9 cellular contexts compared by ENCODE assay signal in genomic region chr6:33147807-33148666, GRCh38. TPM values are rescaled to one million over a fixed set of nuclear protein-coding genes. Genes with fewer than 3 reads are reported as not detected.
A peak's percentile ranks its signal among the peaks of the same experiment; 100 is the strongest.
DNase-seq lines count a peak whose midpoint lies in the region; ATAC-seq, FAIRE-seq and TF ChIP-seq lines count a peak whose summit lies in the region.
"Had no signal": no experiment of that assay in that cellular context is flagged by ENCODE, and none has a peak within 500 bp of the region (broad histone marks: within the 10 kb centered on the region; RNA-seq: fewer than 3 reads in every experiment).

No MANE protein-coding gene starts in this region.

- H3K9me3 Mint-ChIP-seq in neural progenitor cell: peaks cover 14% of the 10 kb centered on the region
- peaks cover 5% of the 10 kb centered on the region for H3K9me3 Mint-ChIP-seq in activated CD8-positive, alpha-beta memory T cell treated with anti-CD3 and anti-CD28 coated beads, Interleukin-2, amount 10 ng/mL, durations not matched to agents 7 days and 5 days (ENCODE audit: low read depth)

- no peaks in the 10 kb centered on the region for H3K79me2 ChIP-seq in neural progenitor cell (ENCODE audit: low read depth)

- no peak overlapping the region for H3K27ac ChIP-seq in A549
- no peak overlapping the region for H3K27ac ChIP-seq in neural progenitor cell

- CTCF ChIA-PET in A549 (lab: Yijun Ruan, JAX): interaction anchor here (0.5 to 5.3 kb wide), 14 partner anchors 12 to 134 kb away, joined by 3 to 39 read pairs (median 4); no protein-coding TSS in a partner anchor
- CTCF ChIA-PET in activated CD8-positive, alpha-beta memory T cell treated with anti-CD3 and anti-CD28 coated beads, Interleukin-2, amount 10 ng/mL, durations not matched to agents 7 days and 5 days (lab: Charles Lee): interaction anchor here (0.6 to 5.1 kb wide), 15 partner anchors 10 to 270 kb away, joined by 3 to 27 read pairs (median 5); no protein-coding TSS in a partner anchor

- no peak overlapping the region for H3K9ac ChIP-seq in neural progenitor cell

- no peaks in the 10 kb centered on the region for H3K36me3 ChIP-seq in neural progenitor cell

- 37% methylated on average over 8 of the region's 8 CpGs for WGBS in A549 (ENCODE audit: missing lambda C conversion rate)

- FAIRE-seq in A549 (lab: Jason Lieb, UNC): no peak
- FAIRE-seq in endometrium (lab: Jason Lieb, UNC): peak; percentile 94

- H3K27me3 Mint-ChIP-seq in neural progenitor cell (ENCODE audit: insufficient read depth, low read depth): peaks cover 5% of the 10 kb centered on the region
- peaks cover 38% of the 10 kb centered on the region for H3K27me3 Mint-ChIP-seq in activated CD8-positive, alpha-beta memory T cell treated with anti-CD3 and anti-CD28 coated beads, Interleukin-2, amount 10 ng/mL, durations not matched to agents 7 days and 5 days

- peaks cover 7% of the 10 kb centered on the region for H3K27me3 ChIP-seq in neural progenitor cell

- H3K4me1 ChIP-seq in A549: no peaks in the 10 kb centered on the region
- H3K4me1 ChIP-seq in neural progenitor cell: no peaks in the 10 kb centered on the region

- H3K9me3 ChIP-seq in A549 (no peaks in the 10 kb centered on the region; the same call in 2 of the 3 replicates), neural progenitor cell (ENCODE audit: low read depth) (no peaks in the 10 kb centered on the region)

- DNase-seq in A549 (ENCODE audit: low read depth in 1 of 2, low spot score in 1 of 2) (peak in 1 of 2 experiments; percentile 46), GM12865 (ENCODE audit: low read depth) (peak; percentile 35), NCI-H526 treated with DMSO at 0.1 percent for 48 hours (lab: John Stamatoyannopoulos, UW) (peak; percentile 18), neural progenitor cell (ENCODE audit: low spot score) (peak; percentile 59), amniotic stem cell (lab: John Stamatoyannopoulos, UW) (no peak)
- no peak for DNase-seq in activated CD8-positive, alpha-beta memory T cell treated with anti-CD3 and anti-CD28 coated beads, Interleukin-2, amount 10 ng/mL, durations not matched to agents 7 days and 5 days

- ATAC-seq in A549: peak in 1 of 2 experiments; percentile 70; a peak in 3 of 6 replicates
- ATAC-seq in activated CD8-positive, alpha-beta memory T cell treated with anti-CD3 and anti-CD28 coated beads, Interleukin-2, amount 10 ng/mL, durations not matched to agents 7 days and 5 days: no peak
- ATAC-seq in HG03457 (IDR thresholded peaks at IDR 0.05; ENCODE audit: unreplicated experiment): no peak

- TF ChIP-seq EP300 in A549 (IDR thresholded peaks at IDR 0.05): no peak

- H3K4me1 Mint-ChIP-seq in neural progenitor cell: no peaks in the 10 kb centered on the region
- peaks cover 3% of the 10 kb centered on the region for H3K4me1 Mint-ChIP-seq in activated CD8-positive, alpha-beta memory T cell treated with anti-CD3 and anti-CD28 coated beads, Interleukin-2, amount 10 ng/mL, durations not matched to agents 7 days and 5 days

- peaks cover 2% of the 10 kb centered on the region for H3K36me3 Mint-ChIP-seq in neural progenitor cell
- H3K36me3 Mint-ChIP-seq in activated CD8-positive, alpha-beta memory T cell treated with anti-CD3 and anti-CD28 coated beads, Interleukin-2, amount 10 ng/mL, durations not matched to agents 7 days and 5 days: no peaks in the 10 kb centered on the region

- H3K4me2 ChIP-seq in A549: no peak overlapping the region
- H3K4me2 ChIP-seq in neural progenitor cell: no peak overlapping the region

- TF ChIP-seq CTCF in A549 (IDR thresholded peaks at IDR 0.05) (peak; percentile 57), GM12865 (IDR thresholded peaks at IDR 0.05; ENCODE audit: insufficient read depth, low read depth, low read length, missing control alignments) (peak; percentile 68), neural progenitor cell (IDR thresholded peaks at IDR 0.05) (peak; percentile 87)

- no peaks in the 10 kb centered on the region for H4K20me1 ChIP-seq in neural progenitor cell (ENCODE audit: low read depth)

- H3F3A ChIP-seq in neural progenitor cell (ENCODE audit: low read depth): no peaks in the 10 kb centered on the region

- H3K4me3 ChIP-seq in A549 (no peak overlapping the region), GM12865 (ENCODE audit: low read depth, low read length) (no peak overlapping the region), neural progenitor cell (no peak overlapping the region)

- POLR2A ChIA-PET in A549 (lab: Yijun Ruan, JAX): no interaction called here

- TF ChIP-seq POLR2A in A549 (IDR thresholded peaks at IDR 0.05; ENCODE audit: low read length): no peak

- H2AFZ ChIP-seq in neural progenitor cell (replicated peaks): no peak overlapping the region

- H3K27ac Mint-ChIP-seq in neural progenitor cell: no peak overlapping the region
- no peak overlapping the region for H3K27ac Mint-ChIP-seq in activated CD8-positive, alpha-beta memory T cell treated with anti-CD3 and anti-CD28 coated beads, Interleukin-2, amount 10 ng/mL, durations not matched to agents 7 days and 5 days

- TF ChIP-seq RAD21 in A549 (conservative IDR thresholded peaks at IDR 0.05 in 1 of 2, IDR thresholded peaks at IDR 0.05 in 1 of 2): peak; percentile 54 to 58

- H3K4me3 Mint-ChIP-seq in neural progenitor cell: no peak overlapping the region
- H3K4me3 Mint-ChIP-seq in activated CD8-positive, alpha-beta memory T cell treated with anti-CD3 and anti-CD28 coated beads, Interleukin-2, amount 10 ng/mL, durations not matched to agents 7 days and 5 days: no peak overlapping the region
- H3K4me3 Mint-ChIP-seq: central memory CD8-positive, alpha-beta T cell had no signal

TF ChIP-seq in A549, 52 proteins besides CTCF, POLR2A, EP300 and RAD21:
- peak; percentile 40; the same call in 1 of the 3 replicates for TF ChIP-seq SMC3 (IDR thresholded peaks at IDR 0.05)
- no peak for TF ChIP-seq MYC (IDR thresholded peaks at IDR 0.05; ENCODE audit: borderline replicate concordance, low read length)
- no peak for TF ChIP-seq KDM1A (IDR thresholded peaks at IDR 0.05; ENCODE audit: low read depth)
- TF ChIP-seq CHD4 (IDR thresholded peaks at IDR 0.05; ENCODE audit: borderline replicate concordance): no peak

RNA-seq across cellular contexts. Expression of gene COL11A2, which starts 44.2 kb away (rescaled TPM):
- polyA plus RNA-seq in A549 (2011; rRNA removed): 0.66 and 0.73 TPM in 2 replicates
- polyA plus RNA-seq in A549 (2012; cell fraction: cytosol; rRNA removed): 0.40 and 0.47 TPM in 2 replicates
- 5.3 and 6.0 TPM in 2 replicates for polyA plus RNA-seq in A549 (2012; cell fraction: nucleus; rRNA removed)
- 0.93 to 1.3 TPM (median 1.1 TPM) in 3 replicates for polyA plus RNA-seq in A549 (2017; fragmentation: RNase III; extraction: RNeasy Plus Mini Kit Qiagen cat#74134 plus additional on column Dnase treatment)
- 0.19 and 0.33 TPM in 2 replicates for polyA minus RNA-seq in A549 (2011; rRNA and poly(A)+ RNA removed)
- total RNA-seq in neural progenitor cell (ENCODE audit: low replicate concordance): 0.49 and 0.99 TPM in 2 replicates
- under 1 TPM; 0.77 to 0.79 TPM for total RNA-seq in activated CD8-positive, alpha-beta memory T cell treated with anti-CD3 and anti-CD28 coated beads, Interleukin-2, amount 10 ng/mL, durations not matched to agents 7 days and 5 days

RNA-seq across cellular contexts. Expression of gene RXRB, which starts 52.4 kb away (rescaled TPM):
- polyA plus RNA-seq in A549 (2011; rRNA removed) (15.6 and 21.1 TPM in 2 replicates), A549 (2017; fragmentation: RNase III; extraction: RNeasy Plus Mini Kit Qiagen cat#74134 plus additional on column Dnase treatment) (19.1 to 21.3 TPM (median 20.3 TPM) in 3 replicates)
- 13.6 and 18.5 TPM in 2 replicates for polyA plus RNA-seq in A549 (2012; cell fraction: cytosol; rRNA removed)
- polyA plus RNA-seq in A549 (2012; cell fraction: nucleus; rRNA removed): 43.2 and 51.7 TPM in 2 replicates
- polyA minus RNA-seq in A549 (2011; rRNA and poly(A)+ RNA removed): 24.3 and 29.0 TPM in 2 replicates
- total RNA-seq in neural progenitor cell (ENCODE audit: low replicate concordance): 10.2 and 21.7 TPM in 2 replicates
- total RNA-seq in activated CD8-positive, alpha-beta memory T cell treated with anti-CD3 and anti-CD28 coated beads, Interleukin-2, amount 10 ng/mL, durations not matched to agents 7 days and 5 days: 10 to 100 TPM; 36.0 to 38.9 TPM

RNA-seq across cellular contexts. Expression of gene SLC39A7, which starts 52.6 kb away (rescaled TPM):
- polyA plus RNA-seq in A549 (2011; rRNA removed) (59.0 and 66.5 TPM in 2 replicates), A549 (2017; fragmentation: RNase III; extraction: RNeasy Plus Mini Kit Qiagen cat#74134 plus additional on column Dnase treatment) (104 to 125 TPM (median 122 TPM) in 3 replicates)
- 64.6 and 64.9 TPM in 2 replicates for polyA plus RNA-seq in A549 (2012; cell fraction: cytosol; rRNA removed)
- polyA plus RNA-seq in A549 (2012; cell fraction: nucleus; rRNA removed): 47.0 and 53.6 TPM in 2 replicates
- 37.2 and 39.7 TPM in 2 replicates for polyA minus RNA-seq in A549 (2011; rRNA and poly(A)+ RNA removed)
- 40.8 and 59.2 TPM in 2 replicates for total RNA-seq in neural progenitor cell (ENCODE audit: low replicate concordance)
- total RNA-seq in activated CD8-positive, alpha-beta memory T cell treated with anti-CD3 and anti-CD28 coated beads, Interleukin-2, amount 10 ng/mL, durations not matched to agents 7 days and 5 days: 10 to 100 TPM; 50.1 to 63.9 TPM

RNA-seq across cellular contexts. Expression of gene HSD17B8, which starts 56.4 kb away (rescaled TPM):
- polyA plus RNA-seq in A549 (2011; rRNA removed) (15.9 and 16.5 TPM in 2 replicates), A549 (2017; fragmentation: RNase III; extraction: RNeasy Plus Mini Kit Qiagen cat#74134 plus additional on column Dnase treatment) (9.3 to 9.6 TPM (median 9.5 TPM) in 3 replicates)
- 35.1 and 37.4 TPM in 2 replicates for polyA plus RNA-seq in A549 (2012; cell fraction: cytosol; rRNA removed)
- polyA plus RNA-seq in A549 (2012; cell fraction: nucleus; rRNA removed): 33.3 and 45.0 TPM in 2 replicates
- polyA minus RNA-seq in A549 (2011; rRNA and poly(A)+ RNA removed): 13.6 and 16.6 TPM in 2 replicates
- total RNA-seq in neural progenitor cell (ENCODE audit: low replicate concordance): 4.8 and 9.5 TPM in 2 replicates
- 10 to 100 TPM; 18.6 to 20.9 TPM for total RNA-seq in activated CD8-positive, alpha-beta memory T cell treated with anti-CD3 and anti-CD28 coated beads, Interleukin-2, amount 10 ng/mL, durations not matched to agents 7 days and 5 days

Comparison
In these comparisons a context has a peak if more than half of its experiments do, and no peak if none do; other contexts are left out.
1. DNase-seq: peak in GM12865 (single experiment), NCI-H526 treated with DMSO at 0.1 percent for 48 hours (single experiment) and neural progenitor cell (single experiment); none in activated CD8-positive, alpha-beta memory T cell treated with anti-CD3 and anti-CD28 coated beads, Interleukin-2, amount 10 ng/mL, durations not matched to agents 7 days and 5 days (single experiment) and amniotic stem cell (single experiment).
2. Peak in every context shown above with its lines, with median percentiles within 50 percentile points of each other: CTCF ChIP-seq.